ENCODE assay signal across 8 cellular contexts in genomic region chr17:82320956-82321927, GRCh38. TPM values are rescaled to one million over a fixed set of nuclear protein-coding genes. Genes with fewer than 3 reads are reported as not detected.
A peak's percentile ranks its signal among the peaks of the same experiment; 100 is the strongest.
DNase-seq lines count a peak whose midpoint lies in the region; ATAC-seq and TF ChIP-seq lines count a peak whose summit lies in the region.

No MANE protein-coding gene starts in this region.

- H3K9ac ChIP-seq in adipocyte (ENCODE audit: low read length) (no peak overlapping the region), liver (ENCODE audit: low read depth in 1 of 2, low read length in 2 of 2) (no peak overlapping the region)

- H3K4me3 ChIP-seq in adipocyte (ENCODE audit: low read length) (no peak overlapping the region), liver (ENCODE audit: low read depth in 1 of 3, low read length in 3 of 3) (no peak overlapping the region)

- H3K27me3 ChIP-seq in adipocyte (replicated peaks; ENCODE audit: control insufficient read depth, insufficient read depth, low read length): peaks cover 10% of the 10 kb centered on the region
- H3K27me3 ChIP-seq in liver (ENCODE audit: control insufficient read depth in 4 of 4, insufficient read depth in 4 of 4, low read length in 3 of 4): no peaks in the 10 kb centered on the region

- H3K4me3 Mint-ChIP-seq in T-helper 17 cell: peak overlapping the region; percentile 85

- 42% methylated on average over 65 of the region's 65 CpGs for WGBS in liver

- TF ChIP-seq CTCF in GM20000 (IDR thresholded peaks at IDR 0.05; ENCODE audit: extremely low read depth, missing control alignments) (peak; percentile 83), liver (IDR thresholded peaks at IDR 0.05; ENCODE audit: low read depth, low read length, missing input control) (peak; percentile 65), omental fat pad (IDR thresholded peaks at IDR 0.05) (peak in 1 of 3 donors; percentile 94)

- H3K27ac Mint-ChIP-seq in T-helper 17 cell: peak overlapping the region; percentile 88

- H3K4me1 Mint-ChIP-seq in T-helper 17 cell: peaks cover 15% of the 10 kb centered on the region

- no peaks in the 10 kb centered on the region for H3K36me3 ChIP-seq in adipocyte (ENCODE audit: control insufficient read depth, insufficient read depth, low read length, severe bottlenecking)
- H3K36me3 ChIP-seq in liver (ENCODE audit: control insufficient read depth in 4 of 4, insufficient read depth in 3 of 4, low read depth in 1 of 4, low read length in 3 of 4): peaks cover 0 to 1% (median 0%) of the 10 kb centered on the region in 4 donors

- TF ChIP-seq RAD21 in liver (IDR thresholded peaks at IDR 0.05): peak in 1 of 2 donors; percentile 76

- H3K9me3 ChIP-seq in T-helper 17 cell (ENCODE audit: control insufficient read depth, low read length, poor library complexity, severe bottlenecking): no peaks in the 10 kb centered on the region
- H3K9me3 ChIP-seq in adipocyte (ENCODE audit: control insufficient read depth, low read length): no peaks in the 10 kb centered on the region
- H3K9me3 ChIP-seq in liver (ENCODE audit: control insufficient read depth in 4 of 4, low read length in 3 of 4): no peaks in the 10 kb centered on the region

- no peaks in the 10 kb centered on the region for H3K36me3 Mint-ChIP-seq in T-helper 17 cell (ENCODE audit: low read depth)

- DNase-seq in GM20000 (ENCODE audit: low spot score) (peak; percentile 89), T-helper 17 cell (peak; percentile 64 to 71 (median 68)), adipocyte (ENCODE audit: low read depth) (peak; percentile 61), omental fat pad (ENCODE audit: low spot score) (no peak)
- DNase-seq in stimulated activated CD8-positive, alpha-beta memory T cell treated with anti-CD3 and anti-CD28 coated beads, Interleukin-4, amount 100 ng/mL, for 24 hours (ENCODE audit: low read depth): peak; percentile 57

- ATAC-seq in T-helper 17 cell (peak; percentile 78), GM18868 (IDR thresholded peaks at IDR 0.05; ENCODE audit: unreplicated experiment) (no peak), omental fat pad (ENCODE audit: low FRiP score) (no peak), GM21717 (IDR thresholded peaks at IDR 0.05; ENCODE audit: unreplicated experiment) (no peak)

- H3K27ac ChIP-seq in liver (ENCODE audit: low read depth in 1 of 2, low read length in 2 of 2): no peak overlapping the region

- no peaks in the 10 kb centered on the region for H3K27me3 Mint-ChIP-seq in T-helper 17 cell

- peaks cover 5% of the 10 kb centered on the region for H3K4me1 ChIP-seq in adipocyte (ENCODE audit: control insufficient read depth, insufficient read depth, low read length)
- H3K4me1 ChIP-seq in liver (ENCODE audit: control insufficient read depth in 4 of 4, insufficient read depth in 4 of 4, low read length in 3 of 4): peaks cover 5 to 23% (median 17%) of the 10 kb centered on the region in 4 donors

TF ChIP-seq in liver, 16 proteins besides CTCF, POLR2A, EP300 and RAD21:
- TF ChIP-seq HNF4A (conservative IDR thresholded peaks at IDR 0.05) (no peak), MAX (IDR thresholded peaks at IDR 0.05) (no peak)

RNA-seq across cellular contexts. Expression of gene CD7, which starts 3.8 kb away (rescaled TPM):
- total RNA-seq in T-helper 17 cell (100 to 1,000 TPM; 119 to 122 TPM), liver (1 to 10 TPM; 1.4 to 1.5 TPM), omental fat pad (1 to 10 TPM; 1.6 to 8.4 (median 4.2) TPM)
- polyA plus RNA-seq in liver: 1 to 10 TPM; 1.0 to 1.4 TPM

RNA-seq across cellular contexts. Expression of gene SECTM1, which starts 12.3 kb away (rescaled TPM):
- total RNA-seq in T-helper 17 cell (1 to 10 TPM; 4.4 to 6.0 TPM), liver (10 to 100 TPM in 1 of 2 donors, 1 to 10 TPM in 1; 3.6 to 14.2 TPM), omental fat pad (10 to 100 TPM; 19.8 to 35.5 (median 30.7) TPM)
- polyA plus RNA-seq in liver: 1 to 10 TPM; 1.3 to 5.7 TPM

RNA-seq across cellular contexts. Expression of gene TEX19, which starts 37.8 kb away (rescaled TPM):
- total RNA-seq in T-helper 17 cell (not detected), liver (under 1 TPM in 1 of 2 donors, not detected in 1; 0.14 TPM), omental fat pad (not detected)
- not detected for polyA plus RNA-seq in liver

RNA-seq across cellular contexts. Expression of gene CSNK1D, which starts 47.7 kb away (rescaled TPM):
- 100 to 1,000 TPM; 218 to 273 TPM for total RNA-seq in T-helper 17 cell
- total RNA-seq in liver: 10 to 100 TPM; 22.0 to 49.0 TPM
- polyA plus RNA-seq in liver: 10 to 100 TPM; 29.0 to 39.3 TPM
- total RNA-seq in omental fat pad: 100 to 1,000 TPM in 2 of 4 donors, 10 to 100 TPM in 2; 54.7 to 117 (median 98.4) TPM

RNA-seq across cellular contexts. Expression of gene UTS2R, which starts 50.3 kb away (rescaled TPM):
- total RNA-seq in T-helper 17 cell: not detected
- not detected for total RNA-seq in liver
- polyA plus RNA-seq in liver: not detected
- total RNA-seq in omental fat pad: not detected

Comparison
In these comparisons a context has a peak if more than half of its experiments do, and no peak if none do; other contexts are left out.
1. RNA of gene CD7, which starts 3.8 kb away (total RNA-seq): 119 to 122 TPM in T-helper 17 cell; 1.6 to 8.4 TPM in omental fat pad and 1.4 to 1.5 TPM in liver; every median in the first group is over 10 times any median in the second.